16 cellular contexts compared by ENCODE assay signal in the genomic region with DNA sequence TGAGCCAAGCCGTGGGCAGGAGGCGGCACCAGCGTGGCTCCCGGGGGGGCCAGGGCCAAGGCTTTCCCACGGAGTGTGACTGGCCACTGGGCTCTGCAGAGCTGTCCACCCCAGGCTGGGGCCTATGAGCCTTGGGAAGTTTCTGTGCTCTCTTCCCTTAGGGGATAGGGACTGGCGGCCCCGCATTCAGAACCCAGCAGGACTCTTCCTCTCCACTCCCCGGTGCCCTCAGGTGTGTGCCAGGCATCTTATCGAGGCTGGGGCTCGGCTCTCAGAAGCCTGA. TPM values are rescaled to one million over a fixed set of nuclear protein-coding genes. Genes with fewer than 3 reads are reported as not detected.
DNase-seq lines count a peak whose midpoint lies in the region; ATAC-seq and TF ChIP-seq lines count a peak whose summit lies in the region.
"Had no signal": no experiment of that assay in that cellular context is flagged by ENCODE, and none has a peak within 500 bp of the region (broad histone marks: within the 10 kb centered on the region; RNA-seq: fewer than 3 reads in every experiment).

No MANE protein-coding gene starts in this region.

- peaks cover 28% of the 10 kb centered on the region for H3K4me1 ChIP-seq in left ventricle myocardium inferior

- TF ChIP-seq CTCF in left ventricle myocardium inferior (IDR thresholded peaks at IDR 0.05; ENCODE audit: borderline replicate concordance), result no peak
- no peak for TF ChIP-seq CTCF in osteocyte (IDR thresholded peaks at IDR 0.05)

- peak overlapping the region; percentile 65 for H3K27ac ChIP-seq in left ventricle myocardium inferior (replicated peaks)

- DNase-seq in cardiac septum (ENCODE audit: low spot score) (peak; percentile 76), Right ventricle myocardium inferior (ENCODE audit: missing footprints) (no peak), left ventricle myocardium inferior (no peak), osteocyte (ENCODE audit: extremely low spot score, unreplicated experiment) (no peak), NCI-H2081 (lab: John Stamatoyannopoulos, UW) (no peak), occipital lobe (lab: John Stamatoyannopoulos, UW) (no peak)
- DNase-seq: COR-L47, MV-4-11, NCI-H1417 treated with DMSO at 0.1 percent for 48 hours, NCI-H2081 treated with DMSO at 0.1 percent for 48 hours, NCI-H2227 treated with DMSO at 0.1 percent for 48 hours, NCI-H524 treated with DMSO at 0.1 percent for 48 hours, PC-3 had no signal

- no peaks in the 10 kb centered on the region for H3K36me3 Mint-ChIP-seq in osteocyte (ENCODE audit: unreplicated experiment)
- H3K36me3 Mint-ChIP-seq: CD14-positive monocyte had no signal

- no peaks in the 10 kb centered on the region for H3K27me3 ChIP-seq in left ventricle myocardium inferior (ENCODE audit: low read depth)

- H3K36me3 ChIP-seq in left ventricle myocardium inferior, result no peaks in the 10 kb centered on the region

- no peak overlapping the region for H3K4me3 ChIP-seq in left ventricle myocardium inferior

- no peak overlapping the region for H3K4me3 Mint-ChIP-seq in osteocyte (ENCODE audit: unreplicated experiment)
- H3K4me3 Mint-ChIP-seq: CD14-positive monocyte had no signal

- no peaks in the 10 kb centered on the region for H3K9me3 Mint-ChIP-seq in osteocyte (ENCODE audit: unreplicated experiment)
- H3K9me3 Mint-ChIP-seq: CD14-positive monocyte had no signal

- ATAC-seq in Right ventricle myocardium inferior (no peak), GM21526 (IDR thresholded peaks at IDR 0.05; ENCODE audit: low FRiP score, unreplicated experiment) (no peak), HG02610 (IDR thresholded peaks at IDR 0.05; ENCODE audit: unreplicated experiment) (no peak)
- ATAC-seq: PC-3 had no signal

- H3K4me1 Mint-ChIP-seq in osteocyte (ENCODE audit: unreplicated experiment), result peaks cover 70% of the 10 kb centered on the region

- H3K27me3 Mint-ChIP-seq in osteocyte (ENCODE audit: unreplicated experiment), result no peaks in the 10 kb centered on the region

- H3K9me3 ChIP-seq in left ventricle myocardium inferior (replicated peaks), result no peaks in the 10 kb centered on the region

- H3K27ac Mint-ChIP-seq in osteocyte (ENCODE audit: unreplicated experiment), result peak overlapping the region; percentile 65

- intact Hi-C loops in cardiac septum (cut with DNase I), result no loop called here
- intact Hi-C loops in Right ventricle myocardium inferior (cut with DNase I), result no loop called here
- intact Hi-C loops in left ventricle myocardium inferior (cut with micrococcal nuclease), result no loop called here

RNA-seq across cellular contexts. Expression of a gene that starts 17.8 kb away (rescaled TPM):
- total RNA-seq in cardiac septum, result 36.4 TPM
- total RNA-seq in Right ventricle myocardium inferior, result 34.0 TPM
- total RNA-seq in left ventricle myocardium inferior, result 31.5 TPM
- total RNA-seq in osteocyte, result 44.4 and 46.7 TPM in 2 replicates
- 20.3 TPM for total RNA-seq in occipital lobe

RNA-seq across cellular contexts. Expression of a gene that starts 29.6 kb away (rescaled TPM):
- total RNA-seq in cardiac septum (9.4 TPM), Right ventricle myocardium inferior (6.5 TPM), left ventricle myocardium inferior (4.2 TPM), osteocyte (3.5 and 3.9 TPM in 2 replicates), occipital lobe (2.0 TPM)
